ENCODE assay signal across 1 cellular context in the genomic region with DNA sequence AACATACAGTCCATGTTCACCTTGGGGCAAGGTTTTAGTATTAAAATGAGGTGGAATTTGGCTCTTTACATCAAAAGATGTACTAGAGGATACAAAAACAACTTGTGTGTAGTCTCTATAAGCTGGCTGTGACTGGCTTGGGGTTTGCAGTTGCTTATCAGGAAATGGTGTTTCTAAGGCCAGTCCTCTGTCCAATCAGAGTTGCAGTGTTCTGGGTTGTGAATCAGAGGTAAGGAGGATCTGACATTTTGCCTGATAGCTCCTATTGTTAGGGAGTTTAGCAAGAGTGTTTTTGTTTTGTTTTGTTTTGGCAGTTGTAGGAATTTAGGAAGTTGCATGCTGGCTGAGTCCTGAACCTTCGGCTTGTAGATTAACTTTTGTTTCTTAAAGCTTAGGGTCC.
TF ChIP-seq lines count a peak whose summit lies in the region.

No MANE protein-coding gene starts in this region.

TF ChIP-seq in WTC11, 78 proteins besides CTCF, POLR2A, EP300 and RAD21 (continued from another document):
- no peak for TF ChIP-seq NR1H2 (CRISPR knock-in tag; IDR thresholded peaks at IDR 0.05)
